In the genomic region with DNA sequence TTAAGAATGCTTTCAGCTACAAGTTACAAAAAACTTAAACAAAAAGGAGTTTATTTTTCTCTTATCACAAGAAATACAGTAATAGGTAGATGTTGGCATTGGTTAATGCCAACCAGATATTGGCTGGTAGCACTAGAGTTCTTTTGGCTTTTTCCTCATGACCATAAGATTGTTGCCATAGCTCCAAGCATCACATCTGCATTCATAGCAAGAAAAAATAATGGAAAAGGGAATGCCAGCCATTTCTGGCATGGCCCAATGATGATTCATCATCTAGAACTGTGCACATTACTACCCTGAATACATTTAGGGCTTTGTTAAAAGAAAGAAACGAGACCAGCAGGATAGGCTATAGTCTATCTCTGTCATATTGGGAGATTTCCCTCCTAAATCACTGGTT, we compare ENCODE assay signal across 15 cellular contexts.
"Had no signal": no experiment of that assay in that cellular context is flagged by ENCODE, and none has a peak within 500 bp of the region (broad histone marks: within the 10 kb centered on the region; RNA-seq: fewer than 3 reads in every experiment).

No MANE protein-coding gene starts in this region.

- H3K4me2 ChIP-seq: hepatocyte had no signal

- H3K4me3 ChIP-seq: colonic mucosa, esophagus muscularis mucosa, hepatocyte, skin epidermis had no signal

- H3K9me3 ChIP-seq: colonic mucosa, esophagus muscularis mucosa had no signal

- H3K27me3 ChIP-seq: colonic mucosa, esophagus muscularis mucosa, hepatocyte had no signal

- DNase-seq: activated CD4-positive, alpha-beta T cell treated with anti-CD3 and anti-CD28 coated beads for 48 hours; activated CD8-positive, alpha-beta T cell treated with anti-CD3 and anti-CD28 coated beads for 36 hours; activated gamma-delta T cell; activated T-cell treated with anti-CD3 and anti-CD28 coated beads, Interleukin-2, amount 50 U/mL, for 48 hours; colonic mucosa; retina; stimulated activated CD4-positive, alpha-beta T cell treated with anti-CD3 and anti-CD28 coated beads, Interleukin-15, amount 100 ng/mL, for 24 hours; stimulated activated CD4-positive, alpha-beta T cell treated with anti-CD3 and anti-CD28 coated beads, Interleukin-4, amount 100 ng/mL, for 1 hour; stimulated activated naive B cell treated with anti-CD40 and anti-IgM and Interleukin-4, amounts not matched to agents 10 μg/mL and 1 μg/mL and 100 μg/mL, for 72 hours; T-helper 17 cell had no signal

- H3K27ac ChIP-seq: colonic mucosa, hepatocyte had no signal

- ATAC-seq: activated CD8-positive, alpha-beta T cell treated with anti-CD3 and anti-CD28 coated beads for 36 hours; activated naive CD4-positive, alpha-beta T cell treated with anti-CD3 and anti-CD28 coated beads, Interleukin-2, amount 50 U/mL, for 72 hours; natural killer cell treated with Interleukin-12 subunit alpha and Interleukin-12 subunit beta and Interleukin-15 and Interleukin-18, amount 100 ng/mL, for 72 hours; stimulated activated naive B cell treated with anti-CD40 and anti-IgM and Interleukin-4, amounts not matched to agents 10 μg/mL and 1 μg/mL and 100 μg/mL, for 72 hours; T-helper 17 cell had no signal

- H3K79me2 ChIP-seq: hepatocyte had no signal

- H2AFZ ChIP-seq: hepatocyte had no signal

- H3K36me3 ChIP-seq: colonic mucosa, esophagus muscularis mucosa had no signal

- H3K4me1 ChIP-seq: colonic mucosa had no signal
